Comparison of ENCODE assay signal across 35 cellular contexts in genomic region chr5:72330712-72331111, GRCh38.
"Had no signal": no experiment of that assay in that cellular context is flagged by ENCODE, and none has a peak within 500 bp of the region (broad histone marks: within the 10 kb centered on the region; RNA-seq: fewer than 3 reads in every experiment).

No MANE protein-coding gene starts in this region.

- DNase-seq: Karpas-422, Kasumi-1, MG63, MM.1S, MV-4-11, NCI-H1048, NCI-H1092, NCI-H1092 treated with DMSO at 0.1 percent for 48 hours, NCI-H1105, NCI-H1105 treated with DMSO at 0.1 percent for 48 hours, NCI-H1417, NCI-H1417 treated with DMSO at 0.1 percent for 48 hours, NCI-H1436, NCI-H1436 treated with DMSO at 0.1 percent for 48 hours, NCI-H146, NCI-H1694, NCI-H1694 treated with DMSO at 0.1 percent for 48 hours, NCI-H187, NCI-H187 treated with DMSO at 0.1 percent for 48 hours, NCI-H1930, NCI-H2029, NCI-H2029 treated with DMSO at 0.1 percent for 48 hours, NCI-H2081, NCI-H2081 treated with DMSO at 0.1 percent for 48 hours, NCI-H2107, NCI-H2171, NCI-H2171 treated with DMSO at 0.1 percent for 48 hours, NCI-H2227 treated with DMSO at 0.1 percent for 48 hours, NCI-H226, NCI-H446, NCI-H446 treated with DMSO at 0.1 percent for 48 hours, NCI-H510A, NCI-H510A treated with DMSO at 0.1 percent for 48 hours, NCI-H524 had no signal

- H3K27ac ChIP-seq: KMS-11 had no signal

- H3K4me3 ChIP-seq: MG63 had no signal

- H3K9me3 ChIP-seq: MG63 had no signal

- H3K27me3 ChIP-seq: MG63 had no signal

- H3K4me2 ChIP-seq: KMS-11 had no signal
